ENCODE assay signal across 8 cellular contexts in the genomic region with DNA sequence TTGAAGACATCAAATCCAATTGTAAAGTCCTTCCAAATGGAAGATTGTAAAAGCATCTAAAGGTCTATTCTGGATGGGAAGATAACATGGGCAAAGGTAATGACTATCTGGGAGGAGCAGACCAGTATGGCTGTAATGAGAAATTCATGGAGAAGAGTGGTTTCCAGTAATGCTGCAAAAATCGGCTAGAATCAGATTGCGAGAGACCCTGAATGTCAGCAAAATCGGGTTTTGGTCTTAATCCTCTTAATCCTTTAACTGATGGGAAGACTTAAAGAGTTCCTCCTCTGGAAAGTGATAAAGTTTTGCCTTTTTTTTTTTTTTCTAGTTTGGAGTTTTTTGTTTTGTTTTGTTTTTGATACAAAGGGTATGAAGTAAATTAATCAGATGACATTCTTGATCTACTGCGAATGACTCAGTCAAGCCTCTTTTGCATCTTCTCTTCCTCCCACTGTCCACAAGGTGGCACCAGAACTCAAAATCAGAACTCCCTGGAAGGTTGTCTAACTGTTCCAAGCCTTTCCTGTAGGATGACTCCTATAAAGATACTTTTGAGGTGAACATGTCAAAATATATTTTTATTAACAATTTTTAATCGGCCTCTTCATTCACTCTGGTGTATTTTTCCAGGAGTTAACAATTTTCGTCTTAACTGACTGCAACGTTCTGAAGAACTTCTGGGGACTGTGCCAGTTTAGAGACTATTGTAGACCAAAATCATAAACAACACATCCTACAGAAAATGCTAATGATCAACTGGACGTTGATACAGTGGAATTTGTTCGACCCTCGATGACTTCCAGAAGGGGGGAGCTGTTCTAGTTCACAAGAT.
DNase-seq lines count a peak whose midpoint lies in the region; ATAC-seq and TF ChIP-seq lines count a peak whose summit lies in the region.

No MANE protein-coding gene starts in this region.

- no peak for TF ChIP-seq POLR2A in body of pancreas (IDR thresholded peaks at IDR 0.05)

- no peaks in the 10 kb centered on the region for H3K79me2 ChIP-seq in OCI-LY3 (ENCODE audit: low read length)

- peak; percentile 94 for TF ChIP-seq CTCF in OCI-LY3 (IDR thresholded peaks at IDR 0.05; ENCODE audit: low read depth, low read length)
- peak; percentile 45 to 81 (median 77) for TF ChIP-seq CTCF in body of pancreas (IDR thresholded peaks at IDR 0.05)

- H2AFZ ChIP-seq in OCI-LY3 (ENCODE audit: low read depth, low read length), result peak overlapping the region; percentile 23; the same call in 1 of the 2 replicates

- H3K9me3 ChIP-seq in OCI-LY3 (ENCODE audit: insufficient read depth, low read length), result no peaks in the 10 kb centered on the region
- H3K9me3 ChIP-seq in body of pancreas, result no peaks in the 10 kb centered on the region

- H3K36me3 ChIP-seq in OCI-LY3 (replicated peaks; ENCODE audit: low read depth, low read length) (no peaks in the 10 kb centered on the region), body of pancreas (replicated peaks in 1 of 2; ENCODE audit: insufficient read depth in 1 of 2, low read depth in 2 of 2) (no peaks in the 10 kb centered on the region)

- WGBS in body of pancreas, 2 donors, result 22 to 31% methylated on average over 10 of the region's 10 CpGs

- no peak overlapping the region for H3K9ac ChIP-seq in OCI-LY3 (ENCODE audit: low read length)

- no peak overlapping the region for H3K27ac ChIP-seq in OCI-LY3 (ENCODE audit: low read length)
- no peak overlapping the region for H3K27ac ChIP-seq in body of pancreas

- H3K27me3 ChIP-seq in OCI-LY3 (ENCODE audit: low read depth, low read length) (no peaks in the 10 kb centered on the region), body of pancreas (no peaks in the 10 kb centered on the region)

- H4K20me1 ChIP-seq in OCI-LY3 (ENCODE audit: insufficient read depth, low read length), result no peaks in the 10 kb centered on the region

- ATAC-seq in GM21528 (IDR thresholded peaks at IDR 0.05; ENCODE audit: low FRiP score, unreplicated experiment), result peak; percentile 85
- peak; percentile 78 for ATAC-seq in body of pancreas

- H3K4me3 ChIP-seq in OCI-LY3 (ENCODE audit: low read length) (no peak overlapping the region), body of pancreas (no peak overlapping the region)

- peak; percentile 62 for DNase-seq in NCI-H510A treated with DMSO at 0.1 percent for 48 hours (lab: John Stamatoyannopoulos, UW)
- no peak for DNase-seq in NCI-H510A (lab: John Stamatoyannopoulos, UW)
- peak; percentile 17 for DNase-seq in HS-27A (ENCODE audit: low read depth)
- DNase-seq in body of pancreas, result peak; percentile 51 to 62 (median 59)
- peak; percentile 71 for DNase-seq in iPS-NIHi11 (ENCODE audit: low spot score)
- peak; percentile 2 to 15 (median 6) for DNase-seq in stimulated activated CD4-positive, alpha-beta T cell treated with anti-CD3 and anti-CD28 coated beads, Interleukin-1b, Interleukin-23, amount 100 ng/mL, for 24 hours (ENCODE audit: low read depth in 4 of 4, low spot score in 1 of 4)

- peaks cover 8% of the 10 kb centered on the region for H3K4me1 ChIP-seq in OCI-LY3 (ENCODE audit: low read length)
- H3K4me1 ChIP-seq in body of pancreas, result no peaks in the 10 kb centered on the region

- peak overlapping the region; percentile 2 for H3K4me2 ChIP-seq in OCI-LY3 (ENCODE audit: low read length)

- intact Hi-C loops in body of pancreas (cut with DNase I), result loop anchor here (10.0 kb wide), 1 partner anchor 51 kb away; no protein-coding TSS in a partner anchor
